ENCODE assay signal across 1 cellular context in genomic region chr7:2873686-2874551, GRCh38.
A peak's percentile ranks its signal among the peaks of the same experiment; 100 is the strongest.
TF ChIP-seq lines count a peak whose summit lies in the region.

No MANE protein-coding gene starts in this region.

TF ChIP-seq in K562, 482 proteins besides CTCF, POLR2A, EP300 and RAD21 (continued from another document and continues in another):
- TF ChIP-seq MGA (IDR thresholded peaks at IDR 0.05) = no peak
- no peak for TF ChIP-seq TRIM25 (IDR thresholded peaks at IDR 0.05; ENCODE audit: borderline replicate concordance)
- TF ChIP-seq SETDB1 (IDR thresholded peaks at IDR 0.05; ENCODE audit: low read length) = no peak
- TF ChIP-seq ATF3 (IDR thresholded peaks at IDR 0.05) = no peak
- no peak for TF ChIP-seq ATF3 (CRISPR knock-in tag; conservative IDR thresholded peaks at IDR 0.05)
- no peak for TF ChIP-seq MIER1 (IDR thresholded peaks at IDR 0.05; ENCODE audit: low read depth)
- TF ChIP-seq PRDM10 (IDR thresholded peaks at IDR 0.05; ENCODE audit: partially characterized antibody) = no peak
- no peak; the same call in 1 of the 2 replicates for TF ChIP-seq POLR2H (tag; IDR thresholded peaks at IDR 0.05; ENCODE audit: low read depth)
- no peak for TF ChIP-seq CBFB (CRISPR knock-in tag; IDR thresholded peaks at IDR 0.05)
- TF ChIP-seq MAFF (IDR thresholded peaks at IDR 0.05; ENCODE audit: low read length) = no peak
- TF ChIP-seq TCF7 (IDR thresholded peaks at IDR 0.05; ENCODE audit: borderline replicate concordance) = no peak
- TF ChIP-seq PHTF2 (CRISPR knock-in tag; IDR thresholded peaks at IDR 0.05) = no peak
- TF ChIP-seq ZNF79 (CRISPR knock-in tag; IDR thresholded peaks at IDR 0.05; ENCODE audit: low read depth) = no peak
- TF ChIP-seq ZNF140 (CRISPR knock-in tag; IDR thresholded peaks at IDR 0.05) = no peak
- no peak for TF ChIP-seq PCBP2 (IDR thresholded peaks at IDR 0.05; ENCODE audit: low read depth, low read length, poor library complexity, severe bottlenecking)
- TF ChIP-seq PKNOX1 (IDR thresholded peaks at IDR 0.05) = peak; percentile 63; the same call in 1 of the 2 replicates
- TF ChIP-seq BRF2 (IDR thresholded peaks at IDR 0.05; ENCODE audit: borderline replicate concordance, insufficient read depth, insufficient read length) = no peak
- TF ChIP-seq SFPQ (IDR thresholded peaks at IDR 0.05; ENCODE audit: low read depth, low read length) = no peak
- TF ChIP-seq HDAC8 (tag; IDR thresholded peaks at IDR 0.05) = no peak
- TF ChIP-seq RUNX1 (IDR thresholded peaks at IDR 0.05; ENCODE audit: low read depth) = no peak; the same call in 1 of the 2 replicates
- no peak for TF ChIP-seq ZNF274 (IDR thresholded peaks at IDR 0.05; ENCODE audit: borderline replicate concordance, low read depth, low read length)
- no peak for TF ChIP-seq CHD1 (IDR thresholded peaks at IDR 0.05; ENCODE audit: low read length)
- no peak for TF ChIP-seq U2AF1 (optimal IDR thresholded peaks at IDR 0.05; ENCODE audit: low read depth, low read length)
